Comparison of ENCODE assay signal across 10 cellular contexts in genomic region chr11:47850337-47850736, GRCh38. TPM values are rescaled to one million over a fixed set of nuclear protein-coding genes. Genes with fewer than 3 reads are reported as not detected.
A peak's percentile ranks its signal among the peaks of the same experiment; 100 is the strongest.
DNase-seq lines count a peak whose midpoint lies in the region; ATAC-seq and TF ChIP-seq lines count a peak whose summit lies in the region.
"Had no signal": no experiment of that assay in that cellular context is flagged by ENCODE, and none has a peak within 500 bp of the region (broad histone marks: within the 10 kb centered on the region; RNA-seq: fewer than 3 reads in every experiment).

No MANE protein-coding gene starts in this region.

- ATAC-seq in HG02840 (IDR thresholded peaks at IDR 0.05; ENCODE audit: low FRiP score, unreplicated experiment), result peak; percentile 39

- H3K27me3 Mint-ChIP-seq in activated CD4-positive, alpha-beta T cell treated with anti-CD3 and anti-CD28 coated beads, Interleukin-2, amount 10 ng/mL, durations not matched to agents 24 days and 14 days, result no peaks in the 10 kb centered on the region

- peaks cover 38% of the 10 kb centered on the region for H3K4me1 Mint-ChIP-seq in activated CD4-positive, alpha-beta T cell treated with anti-CD3 and anti-CD28 coated beads, Interleukin-2, amount 10 ng/mL, durations not matched to agents 24 days and 14 days

- peak; percentile 67 for DNase-seq in activated CD4-positive, alpha-beta T cell treated with anti-CD3 and anti-CD28 coated beads, Interleukin-2, amount 10 ng/mL, durations not matched to agents 24 days and 14 days
- no peak for DNase-seq in activated CD4-positive, alpha-beta T cell treated with anti-CD3 and anti-CD28 coated beads for 48 hours
- peak; percentile 42 for DNase-seq in SKM-1 (lab: John Stamatoyannopoulos, UW; ENCODE audit: unreplicated experiment)
- DNase-seq in HuH-7 (ENCODE audit: low spot score), result no peak
- DNase-seq in BE2C, result no peak
- DNase-seq in T-helper 9 cell, result no peak
- DNase-seq: hippocampal formation, MG63 had no signal

- no peaks in the 10 kb centered on the region for H3K9me3 Mint-ChIP-seq in activated CD4-positive, alpha-beta T cell treated with anti-CD3 and anti-CD28 coated beads, Interleukin-2, amount 10 ng/mL, durations not matched to agents 24 days and 14 days

- no peaks in the 10 kb centered on the region for H3K9me3 ChIP-seq in neutrophil
- no peaks in the 10 kb centered on the region for H3K9me3 ChIP-seq in BE2C
- H3K9me3 ChIP-seq: MG63 had no signal

- H3K27ac ChIP-seq in neutrophil, result peak overlapping the region; percentile 2

- H3K36me3 ChIP-seq in neutrophil (peaks cover 4% of the 10 kb centered on the region), BE2C (no peaks in the 10 kb centered on the region; the same call in 1 of the 2 replicates)

- H3K4me3 ChIP-seq in neutrophil (ENCODE audit: low read depth in 1 of 2, low read length in 1 of 2) (no peak overlapping the region), BE2C (ENCODE audit: low read depth, low read length) (no peak overlapping the region)
- H3K4me3 ChIP-seq: MG63 had no signal

- no peak for TF ChIP-seq CTCF in neutrophil (IDR thresholded peaks at IDR 0.05)
- TF ChIP-seq CTCF in BE2C (IDR thresholded peaks at IDR 0.05; ENCODE audit: low read depth, low read length), result no peak

- H3K4me1 ChIP-seq in neutrophil (ENCODE audit: control insufficient read depth in 1 of 2, insufficient read depth in 1 of 2, low read depth in 1 of 2, low read length in 1 of 2) (peaks cover 14 to 21% of the 10 kb centered on the region in 2 experiments), BE2C (no peaks in the 10 kb centered on the region)

- peak overlapping the region; percentile 62 for H3K27ac Mint-ChIP-seq in activated CD4-positive, alpha-beta T cell treated with anti-CD3 and anti-CD28 coated beads, Interleukin-2, amount 10 ng/mL, durations not matched to agents 24 days and 14 days

- peak overlapping the region; percentile 34 for H3K4me3 Mint-ChIP-seq in activated CD4-positive, alpha-beta T cell treated with anti-CD3 and anti-CD28 coated beads, Interleukin-2, amount 10 ng/mL, durations not matched to agents 24 days and 14 days

- intact Hi-C loops in activated CD4-positive, alpha-beta T cell treated with anti-CD3 and anti-CD28 coated beads, Interleukin-2, amount 10 ng/mL, durations not matched to agents 24 days and 14 days (cut with micrococcal nuclease), result loop anchor here (5.0 kb wide), 1 partner anchor 208 kb away; the partner anchor contains the start of gene MTCH2

- H3K27me3 ChIP-seq in neutrophil (no peaks in the 10 kb centered on the region), BE2C (no peaks in the 10 kb centered on the region)
- H3K27me3 ChIP-seq: MG63 had no signal

- peaks cover 18% of the 10 kb centered on the region for H3K36me3 Mint-ChIP-seq in activated CD4-positive, alpha-beta T cell treated with anti-CD3 and anti-CD28 coated beads, Interleukin-2, amount 10 ng/mL, durations not matched to agents 24 days and 14 days (ENCODE audit: low read depth)

RNA-seq across cellular contexts. Expression of gene NUP160, which starts 2.2 kb away (rescaled TPM):
- 102 and 104 TPM in 2 replicates for total RNA-seq in activated CD4-positive, alpha-beta T cell treated with anti-CD3 and anti-CD28 coated beads, Interleukin-2, amount 10 ng/mL, durations not matched to agents 24 days and 14 days
- polyA plus RNA-seq in BE2C (2012; ENCODE audit: insufficient read depth, insufficient read length, low read depth), result 36.7 TPM

Comparison
In these comparisons a context has a peak if more than half of its experiments do, and no peak if none do; other contexts are left out.
1. DNase-seq: peak in activated CD4-positive, alpha-beta T cell treated with anti-CD3 and anti-CD28 coated beads, Interleukin-2, amount 10 ng/mL, durations not matched to agents 24 days and 14 days (single experiment) and SKM-1 (single experiment); none in activated CD4-positive, alpha-beta T cell treated with anti-CD3 and anti-CD28 coated beads for 48 hours (single experiment), HuH-7 (single experiment), BE2C (single experiment) and T-helper 9 cell (single experiment).